2 cellular contexts compared by ENCODE assay signal in the genomic region with DNA sequence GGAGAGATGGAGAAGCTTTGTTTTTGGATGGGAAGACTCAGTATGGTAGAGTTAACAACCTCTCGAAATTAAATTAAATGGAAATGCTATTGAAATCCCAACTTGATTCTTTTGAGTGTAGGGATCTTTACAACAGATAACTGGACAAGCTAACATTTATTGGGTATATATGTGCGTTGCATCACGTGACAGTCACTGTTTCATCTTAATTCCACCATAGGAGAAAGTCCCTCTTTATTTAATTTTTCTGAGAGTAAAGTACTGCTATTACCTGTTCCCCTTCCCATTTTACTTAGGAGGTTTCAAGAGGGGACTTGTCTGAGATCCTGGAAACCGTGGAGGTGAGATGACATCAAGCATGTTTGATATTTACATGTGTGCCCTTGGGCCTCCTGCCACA.
TF ChIP-seq lines count a peak whose summit lies in the region.

No MANE protein-coding gene starts in this region.

TF ChIP-seq in HepG2, 621 proteins besides CTCF, POLR2A, EP300 and RAD21:
- TF ChIP-seq KDM3A (CRISPR knock-in tag; IDR thresholded peaks at IDR 0.05; ENCODE audit: low read depth) (no peak), REXO4 (CRISPR knock-in tag; IDR thresholded peaks at IDR 0.05; ENCODE audit: borderline replicate concordance) (no peak), ZNF292 (CRISPR knock-in tag; IDR thresholded peaks at IDR 0.05; ENCODE audit: borderline replicate concordance, low read depth) (no peak), ZNF33B (CRISPR knock-in tag; IDR thresholded peaks at IDR 0.05) (no peak), ZNF563 (CRISPR knock-in tag; IDR thresholded peaks at IDR 0.05) (no peak), EEA1 (CRISPR knock-in tag; IDR thresholded peaks at IDR 0.05; ENCODE audit: borderline replicate concordance) (no peak), KDM1A (CRISPR knock-in tag; IDR thresholded peaks at IDR 0.05) (no peak), RAD51 (IDR thresholded peaks at IDR 0.05; ENCODE audit: borderline replicate concordance) (peak; percentile 63), ZNF234 (CRISPR knock-in tag; conservative IDR thresholded peaks at IDR 0.05) (no peak), PRMT3 (CRISPR knock-in tag; IDR thresholded peaks at IDR 0.05; ENCODE audit: borderline replicate concordance, low read depth) (no peak)
- TF ChIP-seq, protein P1, sequence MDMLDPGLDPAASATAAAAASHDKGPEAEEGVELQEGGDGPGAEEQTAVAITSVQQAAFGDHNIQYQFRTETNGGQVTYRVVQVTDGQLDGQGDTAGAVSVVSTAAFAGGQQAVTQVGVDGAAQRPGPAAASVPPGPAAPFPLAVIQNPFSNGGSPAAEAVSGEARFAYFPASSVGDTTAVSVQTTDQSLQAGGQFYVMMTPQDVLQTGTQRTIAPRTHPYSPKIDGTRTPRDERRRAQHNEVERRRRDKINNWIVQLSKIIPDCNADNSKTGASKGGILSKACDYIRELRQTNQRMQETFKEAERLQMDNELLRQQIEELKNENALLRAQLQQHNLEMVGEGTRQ (IDR thresholded peaks at IDR 0.05; ENCODE audit: low read depth, low read length): 0 out of 2 replicates have a peak, but pooled peaks have one; percentile 27
- TF ChIP-seq, protein P1 (CRISPR knock-in tag; IDR thresholded peaks at IDR 0.05; ENCODE audit: borderline replicate concordance): no peak
- TF ChIP-seq, protein P2, sequence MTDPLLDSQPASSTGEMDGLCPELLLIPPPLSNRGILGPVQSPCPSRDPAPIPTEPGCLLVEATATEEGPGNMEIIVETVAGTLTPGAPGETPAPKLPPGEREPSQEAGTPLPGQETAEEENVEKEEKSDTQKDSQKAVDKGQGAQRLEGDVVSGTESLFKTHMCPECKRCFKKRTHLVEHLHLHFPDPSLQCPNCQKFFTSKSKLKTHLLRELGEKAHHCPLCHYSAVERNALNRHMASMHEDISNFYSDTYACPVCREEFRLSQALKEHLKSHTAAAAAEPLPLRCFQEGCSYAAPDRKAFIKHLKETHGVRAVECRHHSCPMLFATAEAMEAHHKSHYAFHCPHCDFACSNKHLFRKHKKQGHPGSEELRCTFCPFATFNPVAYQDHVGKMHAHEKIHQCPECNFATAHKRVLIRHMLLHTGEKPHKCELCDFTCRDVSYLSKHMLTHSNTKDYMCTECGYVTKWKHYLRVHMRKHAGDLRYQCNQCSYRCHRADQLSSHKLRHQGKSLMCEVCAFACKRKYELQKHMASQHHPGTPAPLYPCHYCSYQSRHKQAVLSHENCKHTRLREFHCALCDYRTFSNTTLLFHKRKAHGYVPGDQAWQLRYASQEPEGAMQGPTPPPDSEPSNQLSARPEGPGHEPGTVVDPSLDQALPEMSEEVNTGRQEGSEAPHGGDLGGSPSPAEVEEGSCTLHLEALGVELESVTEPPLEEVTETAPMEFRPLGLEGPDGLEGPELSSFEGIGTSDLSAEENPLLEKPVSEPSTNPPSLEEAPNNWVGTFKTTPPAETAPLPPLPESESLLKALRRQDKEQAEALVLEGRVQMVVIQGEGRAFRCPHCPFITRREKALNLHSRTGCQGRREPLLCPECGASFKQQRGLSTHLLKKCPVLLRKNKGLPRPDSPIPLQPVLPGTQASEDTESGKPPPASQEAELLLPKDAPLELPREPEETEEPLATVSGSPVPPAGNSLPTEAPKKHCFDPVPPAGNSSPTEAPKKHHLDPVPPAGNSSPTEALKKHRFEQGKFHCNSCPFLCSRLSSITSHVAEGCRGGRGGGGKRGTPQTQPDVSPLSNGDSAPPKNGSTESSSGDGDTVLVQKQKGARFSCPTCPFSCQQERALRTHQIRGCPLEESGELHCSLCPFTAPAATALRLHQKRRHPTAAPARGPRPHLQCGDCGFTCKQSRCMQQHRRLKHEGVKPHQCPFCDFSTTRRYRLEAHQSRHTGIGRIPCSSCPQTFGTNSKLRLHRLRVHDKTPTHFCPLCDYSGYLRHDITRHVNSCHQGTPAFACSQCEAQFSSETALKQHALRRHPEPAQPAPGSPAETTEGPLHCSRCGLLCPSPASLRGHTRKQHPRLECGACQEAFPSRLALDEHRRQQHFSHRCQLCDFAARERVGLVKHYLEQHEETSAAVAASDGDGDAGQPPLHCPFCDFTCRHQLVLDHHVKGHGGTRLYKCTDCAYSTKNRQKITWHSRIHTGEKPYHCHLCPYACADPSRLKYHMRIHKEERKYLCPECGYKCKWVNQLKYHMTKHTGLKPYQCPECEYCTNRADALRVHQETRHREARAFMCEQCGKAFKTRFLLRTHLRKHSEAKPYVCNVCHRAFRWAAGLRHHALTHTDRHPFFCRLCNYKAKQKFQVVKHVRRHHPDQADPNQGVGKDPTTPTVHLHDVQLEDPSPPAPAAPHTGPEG (CRISPR knock-in tag; IDR thresholded peaks at IDR 0.05): no peak

TF ChIP-seq in K562, 482 proteins besides CTCF, POLR2A, EP300 and RAD21:
- TF ChIP-seq SMARCA4 (IDR thresholded peaks at IDR 0.05): no peak
- TF ChIP-seq, protein P3, sequence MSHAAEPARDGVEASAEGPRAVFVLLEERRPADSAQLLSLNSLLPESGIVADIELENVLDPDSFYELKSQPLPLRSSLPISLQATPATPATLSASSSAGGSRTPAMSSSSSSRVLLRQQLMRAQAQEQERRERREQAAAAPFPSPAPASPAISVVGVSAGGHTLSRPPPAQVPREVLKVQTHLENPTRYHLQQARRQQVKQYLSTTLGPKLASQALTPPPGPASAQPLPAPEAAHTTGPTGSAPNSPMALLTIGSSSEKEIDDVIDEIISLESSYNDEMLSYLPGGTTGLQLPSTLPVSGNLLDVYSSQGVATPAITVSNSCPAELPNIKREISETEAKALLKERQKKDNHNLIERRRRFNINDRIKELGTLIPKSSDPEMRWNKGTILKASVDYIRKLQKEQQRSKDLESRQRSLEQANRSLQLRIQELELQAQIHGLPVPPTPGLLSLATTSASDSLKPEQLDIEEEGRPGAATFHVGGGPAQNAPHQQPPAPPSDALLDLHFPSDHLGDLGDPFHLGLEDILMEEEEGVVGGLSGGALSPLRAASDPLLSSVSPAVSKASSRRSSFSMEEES (CRISPR knock-in tag; IDR thresholded peaks at IDR 0.05): peak; percentile 83
- TF ChIP-seq, protein P4, sequence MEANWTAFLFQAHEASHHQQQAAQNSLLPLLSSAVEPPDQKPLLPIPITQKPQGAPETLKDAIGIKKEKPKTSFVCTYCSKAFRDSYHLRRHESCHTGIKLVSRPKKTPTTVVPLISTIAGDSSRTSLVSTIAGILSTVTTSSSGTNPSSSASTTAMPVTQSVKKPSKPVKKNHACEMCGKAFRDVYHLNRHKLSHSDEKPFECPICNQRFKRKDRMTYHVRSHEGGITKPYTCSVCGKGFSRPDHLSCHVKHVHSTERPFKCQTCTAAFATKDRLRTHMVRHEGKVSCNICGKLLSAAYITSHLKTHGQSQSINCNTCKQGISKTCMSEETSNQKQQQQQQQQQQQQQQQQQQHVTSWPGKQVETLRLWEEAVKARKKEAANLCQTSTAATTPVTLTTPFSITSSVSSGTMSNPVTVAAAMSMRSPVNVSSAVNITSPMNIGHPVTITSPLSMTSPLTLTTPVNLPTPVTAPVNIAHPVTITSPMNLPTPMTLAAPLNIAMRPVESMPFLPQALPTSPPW (CRISPR knock-in tag; IDR thresholded peaks at IDR 0.05): no peak
- no peak for TF ChIP-seq ZNF785 (CRISPR knock-in tag; IDR thresholded peaks at IDR 0.05)
- TF ChIP-seq KDM4B (IDR thresholded peaks at IDR 0.05; ENCODE audit: borderline replicate concordance in 2 of 2, low read depth in 1 of 2): no peak
- no peak for TF ChIP-seq RFX7 (CRISPR knock-in tag; IDR thresholded peaks at IDR 0.05)
- no peak for TF ChIP-seq ZNF444 (CRISPR knock-in tag; IDR thresholded peaks at IDR 0.05)
- TF ChIP-seq SETDB1 (IDR thresholded peaks at IDR 0.05; ENCODE audit: low read length): no peak
- TF ChIP-seq, protein P5, sequence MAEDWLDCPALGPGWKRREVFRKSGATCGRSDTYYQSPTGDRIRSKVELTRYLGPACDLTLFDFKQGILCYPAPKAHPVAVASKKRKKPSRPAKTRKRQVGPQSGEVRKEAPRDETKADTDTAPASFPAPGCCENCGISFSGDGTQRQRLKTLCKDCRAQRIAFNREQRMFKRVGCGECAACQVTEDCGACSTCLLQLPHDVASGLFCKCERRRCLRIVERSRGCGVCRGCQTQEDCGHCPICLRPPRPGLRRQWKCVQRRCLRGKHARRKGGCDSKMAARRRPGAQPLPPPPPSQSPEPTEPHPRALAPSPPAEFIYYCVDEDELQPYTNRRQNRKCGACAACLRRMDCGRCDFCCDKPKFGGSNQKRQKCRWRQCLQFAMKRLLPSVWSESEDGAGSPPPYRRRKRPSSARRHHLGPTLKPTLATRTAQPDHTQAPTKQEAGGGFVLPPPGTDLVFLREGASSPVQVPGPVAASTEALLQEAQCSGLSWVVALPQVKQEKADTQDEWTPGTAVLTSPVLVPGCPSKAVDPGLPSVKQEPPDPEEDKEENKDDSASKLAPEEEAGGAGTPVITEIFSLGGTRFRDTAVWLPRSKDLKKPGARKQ (CRISPR knock-in tag; IDR thresholded peaks at IDR 0.05): no peak
- TF ChIP-seq HDAC2 (IDR thresholded peaks at IDR 0.05): no peak
- TF ChIP-seq RAD51 (IDR thresholded peaks at IDR 0.05; ENCODE audit: borderline replicate concordance, low read depth): peak; percentile 45; the same call in 1 of the 2 replicates
